In the genomic region with DNA sequence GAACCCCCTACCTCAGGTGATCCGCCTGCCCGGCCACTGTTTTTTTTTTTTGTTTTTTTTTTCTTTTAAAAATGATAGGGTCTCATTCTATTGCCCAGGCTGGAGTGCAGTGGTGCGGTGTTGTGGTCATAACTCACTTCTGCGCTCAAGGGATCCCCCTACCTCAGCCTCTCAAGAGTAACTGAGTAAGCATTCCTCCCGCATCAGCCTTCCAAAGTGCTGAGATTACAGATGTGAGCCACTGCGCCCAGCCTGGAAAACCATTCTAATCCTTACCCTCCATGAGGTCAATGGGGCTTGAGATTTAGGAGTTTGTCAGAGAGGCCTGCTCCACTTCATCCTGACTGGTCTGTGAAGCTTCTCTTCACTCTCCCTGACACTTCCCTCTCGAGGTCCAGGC, we compare ENCODE assay signal across 1 cellular context.
TF ChIP-seq lines count a peak whose summit lies in the region.

No MANE protein-coding gene starts in this region.

TF ChIP-seq in K562, 482 proteins besides CTCF, POLR2A, EP300 and RAD21:
- TF ChIP-seq ZNF316 (IDR thresholded peaks at IDR 0.05) (peak; percentile 19; the same call in 1 of the 2 replicates), MEIS2 (IDR thresholded peaks at IDR 0.05; ENCODE audit: partially characterized antibody) (no peak), DMBX1 (CRISPR knock-in tag; IDR thresholded peaks at IDR 0.05; ENCODE audit: borderline replicate concordance) (0 out of 2 replicates have a peak, but pooled peaks have one; percentile 18), ARID1B (IDR thresholded peaks at IDR 0.05) (no peak)
